In the genomic region with DNA sequence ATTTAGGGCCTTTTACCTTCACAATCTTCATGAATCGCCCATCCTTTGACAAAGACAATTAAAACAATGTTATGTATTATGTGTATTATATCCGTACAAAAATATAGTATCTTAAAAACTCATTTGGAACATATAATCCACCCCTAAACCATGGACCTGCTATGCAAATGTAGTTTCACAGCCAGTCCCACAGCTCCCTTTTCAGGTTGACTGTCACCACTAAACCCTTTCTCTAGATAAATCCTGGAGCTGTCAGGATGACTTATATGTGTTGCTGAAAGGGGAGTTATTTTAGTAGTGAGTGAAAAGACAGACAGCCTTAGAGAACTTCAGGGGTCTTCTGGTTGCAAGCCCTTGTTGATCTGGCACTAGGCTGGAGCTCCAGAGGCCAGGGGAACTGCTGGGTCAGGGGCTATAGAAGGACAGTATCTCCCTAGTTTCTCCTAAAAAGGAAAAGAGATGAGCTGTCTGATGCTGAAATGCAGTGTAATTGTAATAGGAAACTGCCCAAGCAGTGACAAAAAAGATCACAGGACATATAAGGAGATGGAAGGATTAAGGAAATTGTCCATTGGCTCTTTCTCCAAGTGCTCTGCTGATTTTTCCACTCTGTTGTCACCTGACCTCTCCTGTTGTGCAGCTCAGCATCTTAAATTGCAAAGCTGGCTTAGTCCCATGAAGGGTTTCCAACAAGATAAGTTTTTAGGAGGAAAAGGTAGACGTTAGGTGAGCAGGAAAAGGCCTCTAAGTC, we compare ENCODE assay signal across 19 cellular contexts.
A peak's percentile ranks its signal among the peaks of the same experiment; 100 is the strongest.
DNase-seq lines count a peak whose midpoint lies in the region; ATAC-seq, FAIRE-seq and TF ChIP-seq lines count a peak whose summit lies in the region.
"Had no signal": no experiment of that assay in that cellular context is flagged by ENCODE, and none has a peak within 500 bp of the region (broad histone marks: within the 10 kb centered on the region; RNA-seq: fewer than 3 reads in every experiment).

No MANE protein-coding gene starts in this region.

- no peak overlapping the region for H3K4me3 ChIP-seq in H1 (ENCODE audit: extremely low read depth in 1 of 4, insufficient read depth in 2 of 4, low read depth in 3 of 4, low read length in 4 of 4)
- H3K4me3 ChIP-seq: A549 had no signal

- no peak for TF ChIP-seq CTCF in H1 (IDR thresholded peaks at IDR 0.05; ENCODE audit: control extremely low read depth in 1 of 3, insufficient read depth in 1 of 3, low read depth in 1 of 3, low read length in 3 of 3)

- H3K36me3 Mint-ChIP-seq in immature natural killer cell: no peaks in the 10 kb centered on the region
- H3K36me3 Mint-ChIP-seq: CD14-positive monocyte had no signal

- peaks cover 0 to 4% (median 0%) of the 10 kb centered on the region in 4 experiments; a peak in 1 of 7 replicates for H3K4me1 ChIP-seq in H1 (replicated peaks in 1 of 4; ENCODE audit: control insufficient read depth in 3 of 4, insufficient read depth in 4 of 4, low read length in 3 of 4)

- no peak overlapping the region for H2BK5ac ChIP-seq in H1 (ENCODE audit: low read depth, low read length)

- no peaks in the 10 kb centered on the region for H3K9me3 Mint-ChIP-seq in immature natural killer cell
- H3K9me3 Mint-ChIP-seq: CD14-positive monocyte had no signal

- TF ChIP-seq RAD21 in H1 (IDR thresholded peaks at IDR 0.05 in 1 of 2, conservative IDR thresholded peaks at IDR 0.05 in 1 of 2; ENCODE audit: low read depth in 2 of 2, low read length in 2 of 2): no peak

- H3K4me1 Mint-ChIP-seq in immature natural killer cell: peaks cover 21 to 25% of the 10 kb centered on the region in 2 donors
- H3K4me1 Mint-ChIP-seq: CD14-positive monocyte had no signal

- H2BK12ac ChIP-seq in H1 (ENCODE audit: low read depth, low read length): no peak overlapping the region

- no peak overlapping the region for H3K56ac ChIP-seq in H1 (replicated peaks; ENCODE audit: insufficient read length, low read depth, low read length)

- no peak overlapping the region for H3K14ac ChIP-seq in H1 (ENCODE audit: insufficient read length)

- H4K5ac ChIP-seq in H1 (ENCODE audit: insufficient read length, low read depth, low read length): no peak overlapping the region

- no peak overlapping the region for H3K27ac ChIP-seq in H1 (ENCODE audit: low read depth, low read length)
- H3K27ac ChIP-seq: A549 had no signal

- no peaks in the 10 kb centered on the region for H3K9me3 ChIP-seq in H1 (ENCODE audit: insufficient read depth in 2 of 2, low read depth in 1 of 2, low read length in 1 of 2)
- H3K9me3 ChIP-seq: A549 had no signal

- H3K36me3 ChIP-seq in H1 (ENCODE audit: control insufficient read depth in 2 of 4, insufficient read depth in 4 of 4, low read length in 3 of 4): no peaks in the 10 kb centered on the region

- no peak overlapping the region for H3K4me3 Mint-ChIP-seq in immature natural killer cell
- H3K4me3 Mint-ChIP-seq: CD14-positive monocyte had no signal

- no peak overlapping the region for H3K4ac ChIP-seq in H1 (replicated peaks; ENCODE audit: insufficient read length, low read depth, low read length)

- H4K20me1 ChIP-seq in H1 (replicated peaks in 1 of 2; ENCODE audit: control insufficient read depth in 1 of 2, insufficient read depth in 2 of 2, low read length in 2 of 2): no peaks in the 10 kb centered on the region

- peaks cover 0 to 2% (median 0%) of the 10 kb centered on the region in 3 donors for H3K27me3 Mint-ChIP-seq in immature natural killer cell (ENCODE audit: low read depth in 3 of 3)

- no peak overlapping the region for H2BK15ac ChIP-seq in H1 (ENCODE audit: low read length)

- H3K4me2 ChIP-seq in H1 (ENCODE audit: insufficient read depth in 1 of 2, low read depth in 2 of 2, low read length in 2 of 2): no peak overlapping the region
- H3K4me2 ChIP-seq: A549 had no signal

- FAIRE-seq in H1 (lab: Jason Lieb, UNC): no peak
- FAIRE-seq: A549 had no signal

- H3K27ac Mint-ChIP-seq in immature natural killer cell: peak overlapping the region in 3 of 6 donors; percentile 31 to 77 (median 40)
- H3K27ac Mint-ChIP-seq: CD14-positive monocyte had no signal

- no peaks in the 10 kb centered on the region for H3K79me2 ChIP-seq in H1 (ENCODE audit: control insufficient read depth in 1 of 2, insufficient read depth in 2 of 2, low read length in 2 of 2)

- no peak for TF ChIP-seq POLR2A in H1 (IDR thresholded peaks at IDR 0.05; ENCODE audit: control extremely low read depth in 1 of 2, low read depth in 2 of 2, low read length in 2 of 2)

- CTCF ChIA-PET in H1 (lab: Charles Lee; ENCODE audit: partially characterized antibody): interaction anchor here (0.6 to 1.4 kb wide), 4 partner anchors 8 to 444 kb away, joined by 3 to 6 read pairs (median 4); no protein-coding TSS in a partner anchor

- no peak overlapping the region for H4K8ac ChIP-seq in H1 (ENCODE audit: extremely low read depth, insufficient read depth, low read length)

- H3K27me3 ChIP-seq in H1 (replicated peaks in 1 of 4; ENCODE audit: control insufficient read depth in 3 of 4, extremely low read depth in 1 of 4, insufficient read depth in 3 of 4, low read length in 3 of 4): no peaks in the 10 kb centered on the region

- H2BK120ac ChIP-seq in H1 (replicated peaks; ENCODE audit: low read depth, low read length): no peak overlapping the region

- ATAC-seq in GM19452 (IDR thresholded peaks at IDR 0.05; ENCODE audit: unreplicated experiment): peak; percentile 53
- peak; percentile 31 for ATAC-seq in HG03060 (IDR thresholded peaks at IDR 0.05; ENCODE audit: low read depth, unreplicated experiment)
- ATAC-seq: A549, sciatic nerve had no signal

- H2AFZ ChIP-seq in H1 (ENCODE audit: low read length): peak overlapping the region; percentile 67; the same call in 1 of the 2 replicates

- no peaks in the 10 kb centered on the region for H3K23me2 ChIP-seq in H1 (ENCODE audit: low read depth, low read length)

- H4K91ac ChIP-seq in H1 (replicated peaks; ENCODE audit: insufficient read length, low read length): no peak overlapping the region

- POLR2A ChIA-PET in H1 (lab: Charles Lee; ENCODE audit: partially characterized antibody): no interaction called here

- H3K18ac ChIP-seq in H1 (ENCODE audit: extremely low read depth, low read length): no peak overlapping the region

- H2BK20ac ChIP-seq in H1 (ENCODE audit: low read length): no peak overlapping the region

- 91% methylated on average over 3 of the region's 3 CpGs; no CpG with 5 or more reads in 1 of the 2 experiments for WGBS in H1 (ENCODE audit: extremely low coverage in 1 of 2, insufficient coverage in 1 of 2, insufficient read length in 1 of 2, insufficient replicate concordance in 2 of 2, low coverage in 1 of 2, low lambda C conversion rate in 2 of 2, missing lambda C conversion rate in 1 of 2), 2 experiments

- no peaks in the 10 kb centered on the region for H3K79me1 ChIP-seq in H1 (ENCODE audit: low read depth, low read length)

- no peak overlapping the region for H3K9ac ChIP-seq in H1 (replicated peaks in 1 of 4; ENCODE audit: extremely low read depth in 1 of 4, low read depth in 3 of 4, low read length in 3 of 4)

- no peak overlapping the region for H2AK5ac ChIP-seq in H1 (ENCODE audit: low read depth, low read length)

- H3K23ac ChIP-seq in H1 (ENCODE audit: insufficient read length): no peak overlapping the region

- peak; percentile 75 for DNase-seq in EH (ENCODE audit: low read depth)
- DNase-seq in H1 (ENCODE audit: low read depth in 1 of 2, low spot score in 2 of 2): no peak
- no peak for DNase-seq in immature natural killer cell
- no peak for DNase-seq in activated CD8-positive, alpha-beta memory T cell treated with anti-CD3 and anti-CD28 coated beads, Interleukin-2, amount 50 U/mL, for 4 hours
- DNase-seq in DMS79 treated with DMSO at 0.1 percent for 48 hours (lab: John Stamatoyannopoulos, UW): no peak
- DNase-seq in T-helper 9 cell: no peak
- DNase-seq: activated CD4-positive, CD25-positive, alpha-beta regulatory T cell treated with anti-CD3 and anti-CD28 coated beads, Interleukin-2, amount 50 U/mL, for 72 hours; activated naive CD4-positive, alpha-beta T cell treated with Interleukin-2 at 50 U/mL for 16 hours; dermis blood vessel endothelial cell; midbrain; NCI-H1436; occipital lobe; Right ventricle myocardium superior; T-helper 2 cell had no signal

- no peak for TF ChIP-seq EP300 in H1 (IDR thresholded peaks at IDR 0.05; ENCODE audit: borderline replicate concordance in 1 of 2, low read depth in 2 of 2, low read length in 2 of 2)

TF ChIP-seq in H1, 55 proteins besides CTCF, POLR2A, EP300 and RAD21:
- TF ChIP-seq HDAC2 (IDR thresholded peaks at IDR 0.05; ENCODE audit: borderline replicate concordance in 1 of 2, low read depth in 2 of 2, low read length in 2 of 2) (no peak), CEBPB (IDR thresholded peaks at IDR 0.05; ENCODE audit: low read depth, low read length) (no peak), CHD2 (IDR thresholded peaks at IDR 0.05; ENCODE audit: low read length) (no peak), KDM4A (IDR thresholded peaks at IDR 0.05; ENCODE audit: low read depth, low read length, severe bottlenecking) (no peak), CHD1 (IDR thresholded peaks at IDR 0.05; ENCODE audit: low read depth, low read length) (no peak), FOSL1 (IDR thresholded peaks at IDR 0.05; ENCODE audit: insufficient read depth, low read depth, low read length) (no peak), GABPA (IDR thresholded peaks at IDR 0.05; ENCODE audit: borderline replicate concordance, insufficient read depth, low read length) (no peak), TBP (IDR thresholded peaks at IDR 0.05; ENCODE audit: low read depth, low read length) (no peak), USF2 (IDR thresholded peaks at IDR 0.05; ENCODE audit: low read length) (no peak), SIRT6 (IDR thresholded peaks at IDR 0.05; ENCODE audit: low read length) (no peak), GTF2F1 (IDR thresholded peaks at IDR 0.05; ENCODE audit: borderline replicate concordance, low read depth, low read length) (no peak)
